8 cellular contexts compared by ENCODE assay signal in the genomic region with DNA sequence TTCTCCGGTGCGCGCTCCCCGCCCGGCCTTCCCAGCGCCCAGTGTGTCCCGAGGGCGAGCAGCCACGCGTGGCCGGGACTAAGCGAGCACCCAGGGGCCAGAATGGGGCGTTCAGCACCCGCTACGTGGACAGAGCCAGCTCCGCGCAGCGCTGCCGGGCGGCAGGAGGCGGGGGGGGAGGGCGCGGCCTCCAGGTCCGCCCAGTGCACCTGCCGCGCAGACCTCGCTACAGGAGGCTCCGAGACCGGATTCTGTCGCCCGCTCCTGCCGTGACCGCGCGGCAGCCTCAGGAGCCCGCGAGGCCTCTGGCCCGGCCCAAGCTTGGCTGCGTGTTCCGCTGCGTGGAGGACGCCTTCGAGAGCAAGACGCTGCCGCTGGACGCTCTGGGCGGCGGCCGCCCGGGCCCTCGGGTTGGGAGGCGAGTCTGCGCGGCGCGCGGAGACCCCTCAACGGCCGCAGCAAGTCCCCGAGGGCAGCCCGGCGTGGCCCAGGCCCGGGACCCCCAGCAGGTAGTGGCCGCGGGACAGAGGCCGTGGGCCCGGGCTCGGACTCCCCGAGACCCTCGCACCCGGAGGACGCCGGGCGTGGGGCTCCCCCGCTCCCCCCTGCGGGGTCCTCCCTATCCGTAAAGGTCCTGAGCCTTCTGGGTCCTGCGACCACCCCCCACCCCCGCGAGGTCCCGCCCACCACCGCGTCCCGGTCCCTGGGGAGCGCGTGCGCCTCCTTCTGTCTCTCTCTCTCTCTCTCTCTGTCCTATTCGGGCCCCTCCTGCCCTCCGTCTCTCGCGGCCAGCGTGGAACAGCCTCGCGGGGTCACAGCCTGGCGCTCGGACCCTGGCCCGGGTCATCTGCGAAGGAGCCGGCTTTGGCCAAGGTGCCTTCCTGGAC. TPM values are rescaled to one million over a fixed set of nuclear protein-coding genes. Genes with fewer than 3 reads are reported as not detected.
DNase-seq lines count a peak whose midpoint lies in the region; ATAC-seq and TF ChIP-seq lines count a peak whose summit lies in the region.
"Had no signal": no experiment of that assay in that cellular context is flagged by ENCODE, and none has a peak within 500 bp of the region (broad histone marks: within the 10 kb centered on the region; RNA-seq: fewer than 3 reads in every experiment).

No MANE protein-coding gene starts in this region.

- TF ChIP-seq CTCF in PC-9 (conservative IDR thresholded peaks at IDR 0.05): no peak

- no peak overlapping the region for H3K4me3 Mint-ChIP-seq in activated CD4-positive, alpha-beta memory T cell treated with anti-CD3 and anti-CD28 coated beads for 36 hours
- peak overlapping the region in 1 of 2 donors; percentile 19 for H3K4me3 Mint-ChIP-seq in effector memory CD8-positive, alpha-beta T cell
- H3K4me3 Mint-ChIP-seq in naive thymus-derived CD8-positive, alpha-beta T cell: peak overlapping the region in 9 of 10 donors; percentile 36 to 77 (median 60)

- H3K27ac ChIP-seq in HUES64 (ENCODE audit: low read depth, low read length) (no peak overlapping the region), PC-9 (no peak overlapping the region)
- H3K27ac ChIP-seq: neutrophil had no signal

- H3K4me1 ChIP-seq in HUES64 (ENCODE audit: insufficient read depth, low read length): no peaks in the 10 kb centered on the region
- no peaks in the 10 kb centered on the region for H3K4me1 ChIP-seq in PC-9 (replicated peaks; ENCODE audit: insufficient read depth)

- H3K27me3 Mint-ChIP-seq in activated CD4-positive, alpha-beta memory T cell treated with anti-CD3 and anti-CD28 coated beads for 36 hours: peaks cover 38% of the 10 kb centered on the region
- peaks cover 44 to 58% of the 10 kb centered on the region in 2 donors for H3K27me3 Mint-ChIP-seq in effector memory CD8-positive, alpha-beta T cell
- peaks cover 22 to 69% (median 46%) of the 10 kb centered on the region in 5 donors for H3K27me3 Mint-ChIP-seq in naive thymus-derived CD8-positive, alpha-beta T cell

- H3K27me3 ChIP-seq in HUES64 (ENCODE audit: insufficient read depth, low read length) (peaks cover 82% of the 10 kb centered on the region), PC-9 (ENCODE audit: insufficient read depth, low read depth) (no peaks in the 10 kb centered on the region)

- H3K9ac ChIP-seq in HUES64 (ENCODE audit: low read depth, low read length): no peak overlapping the region

- H3K4me2 ChIP-seq in PC-9: no peak overlapping the region

- H4K20me1 ChIP-seq in PC-9 (ENCODE audit: insufficient read depth): no peaks in the 10 kb centered on the region

- H3K27ac Mint-ChIP-seq in activated CD4-positive, alpha-beta memory T cell treated with anti-CD3 and anti-CD28 coated beads for 36 hours: no peak overlapping the region
- H3K27ac Mint-ChIP-seq in effector memory CD8-positive, alpha-beta T cell: no peak overlapping the region
- peak overlapping the region in 1 of 10 donors; percentile 5 for H3K27ac Mint-ChIP-seq in naive thymus-derived CD8-positive, alpha-beta T cell

- H3K4me1 Mint-ChIP-seq in activated CD4-positive, alpha-beta memory T cell treated with anti-CD3 and anti-CD28 coated beads for 36 hours (ENCODE audit: low read depth): peaks cover 9% of the 10 kb centered on the region
- peaks cover 0 to 4% of the 10 kb centered on the region in 2 donors for H3K4me1 Mint-ChIP-seq in effector memory CD8-positive, alpha-beta T cell (ENCODE audit: low read depth in 2 of 2)
- H3K4me1 Mint-ChIP-seq in naive thymus-derived CD8-positive, alpha-beta T cell: peaks cover 4 to 11% (median 6%) of the 10 kb centered on the region in 4 donors

- no peak overlapping the region for H2AFZ ChIP-seq in PC-9

- BruUV-seq in PC-9 (replicated peaks; lab: Mats Ljungman, UMichigan): no TSS peak

- no peaks in the 10 kb centered on the region for H3F3A ChIP-seq in PC-9 (ENCODE audit: insufficient read depth, low read depth)

- H3K9me2 ChIP-seq in PC-9 (ENCODE audit: insufficient read depth): no peaks in the 10 kb centered on the region

- no peaks in the 10 kb centered on the region for H3K9me3 ChIP-seq in HUES64 (ENCODE audit: insufficient read depth, low read depth, low read length)
- H3K9me3 ChIP-seq in PC-9 (ENCODE audit: insufficient read depth, low read depth): no peaks in the 10 kb centered on the region
- H3K9me3 ChIP-seq: neutrophil had no signal

- peak; percentile 66 for DNase-seq in activated CD4-positive, alpha-beta memory T cell treated with anti-CD3 and anti-CD28 coated beads for 36 hours
- peak; percentile 29 to 40 (median 34) for DNase-seq in effector memory CD8-positive, alpha-beta T cell
- DNase-seq in naive thymus-derived CD8-positive, alpha-beta T cell: peak; percentile 45 to 82 (median 63)
- DNase-seq in ureter (ENCODE audit: low spot score) (peak; percentile 63), NOMO-1 treated with DMSO at 0.1 percent for 48 hours (lab: John Stamatoyannopoulos, UW; ENCODE audit: unreplicated experiment) (no peak), PC-9 (no peak)

- POLR2A ChIA-PET in activated CD4-positive, alpha-beta memory T cell treated with anti-CD3 and anti-CD28 coated beads for 36 hours (lab: Charles Lee): interaction anchor here (0.7 kb wide), 1 partner anchor 70 kb away, joined by 3 read pairs; no protein-coding TSS in a partner anchor
- POLR2A ChIA-PET in naive thymus-derived CD8-positive, alpha-beta T cell (lab: Charles Lee): interaction anchor here (0.9 kb wide), 1 partner anchor 146 kb away, joined by 3 read pairs; a partner anchor contains a TSS
- POLR2A ChIA-PET in PC-9 (lab: Charles Lee; ENCODE audit: unreplicated experiment): no interaction called here

- no peaks in the 10 kb centered on the region for H3K79me2 ChIP-seq in PC-9 (ENCODE audit: low read depth)

- CTCF ChIA-PET in activated CD4-positive, alpha-beta memory T cell treated with anti-CD3 and anti-CD28 coated beads for 36 hours (lab: Charles Lee): no interaction called here
- CTCF ChIA-PET in PC-9 (lab: Charles Lee): no interaction called here

- H3K36me3 ChIP-seq in HUES64 (ENCODE audit: insufficient read depth, low read length): no peaks in the 10 kb centered on the region
- H3K36me3 ChIP-seq in PC-9 (ENCODE audit: low read depth): no peaks in the 10 kb centered on the region
- H3K36me3 ChIP-seq: neutrophil had no signal

- peak overlapping the region; percentile 46 for H3K4me3 ChIP-seq in HUES64 (ENCODE audit: low read length)
- H3K4me3 ChIP-seq in PC-9: no peak overlapping the region

- H3K36me3 Mint-ChIP-seq in activated CD4-positive, alpha-beta memory T cell treated with anti-CD3 and anti-CD28 coated beads for 36 hours: no peaks in the 10 kb centered on the region
- peaks cover 9% of the 10 kb centered on the region for H3K36me3 Mint-ChIP-seq in effector memory CD8-positive, alpha-beta T cell (ENCODE audit: insufficient read depth)
- peaks cover 0 to 3% (median 0%) of the 10 kb centered on the region in 3 donors for H3K36me3 Mint-ChIP-seq in naive thymus-derived CD8-positive, alpha-beta T cell

- 5% methylated on average over 99 of the region's 99 CpGs for WGBS in HUES64

- no peaks in the 10 kb centered on the region for H3K9me3 Mint-ChIP-seq in activated CD4-positive, alpha-beta memory T cell treated with anti-CD3 and anti-CD28 coated beads for 36 hours
- H3K9me3 Mint-ChIP-seq in effector memory CD8-positive, alpha-beta T cell: no peaks in the 10 kb centered on the region
- peaks cover 0 to 2% (median 0%) of the 10 kb centered on the region in 9 donors for H3K9me3 Mint-ChIP-seq in naive thymus-derived CD8-positive, alpha-beta T cell

- intact Hi-C loops in activated CD4-positive, alpha-beta memory T cell treated with anti-CD3 and anti-CD28 coated beads for 36 hours (cut with micrococcal nuclease): no loop called here
- intact Hi-C loops in PC-9 (cut with micrococcal nuclease; ENCODE audit: unreplicated experiment): no loop called here

- peak; percentile 90 for ATAC-seq in effector memory CD8-positive, alpha-beta T cell (replicated peaks)
- ATAC-seq in naive thymus-derived CD8-positive, alpha-beta T cell: peak; percentile 91 to 94

RNA-seq across cellular contexts. Expression of a gene that starts 0.9 kb away (rescaled TPM):
- polyA plus RNA-seq in HUES64 (2013, experiment 1 of 2): 12.7 TPM
- polyA plus RNA-seq in HUES64 (2013, experiment 2 of 2): 16.2 TPM
- total RNA-seq in activated CD4-positive, alpha-beta memory T cell treated with anti-CD3 and anti-CD28 coated beads for 36 hours: 1 to 10 TPM; 7.0 to 7.2 TPM
- total RNA-seq in naive thymus-derived CD8-positive, alpha-beta T cell: 1 to 10 TPM; 1.2 to 1.3 TPM
- polyA plus RNA-seq in naive thymus-derived CD8-positive, alpha-beta T cell: 10 to 100 TPM in 1 of 3 donors, under 1 TPM in 1, not detected in 1; 0.31 to 11.2 TPM
- 2.1 TPM for total RNA-seq in ureter
- total RNA-seq in PC-9 (2021): 2.8 and 4.8 TPM in 2 replicates

Comparison
In these comparisons a context has a peak if more than half of its experiments do, and no peak if none do; other contexts are left out.
1. DNase-seq: peak in activated CD4-positive, alpha-beta memory T cell treated with anti-CD3 and anti-CD28 coated beads for 36 hours (single experiment), effector memory CD8-positive, alpha-beta T cell (3 of 3), naive thymus-derived CD8-positive, alpha-beta T cell (10 of 10) and ureter (single experiment); none in NOMO-1 treated with DMSO at 0.1 percent for 48 hours (single experiment) and PC-9 (0 of 2).